ENCODE assay signal across 1 cellular context in the genomic region with DNA sequence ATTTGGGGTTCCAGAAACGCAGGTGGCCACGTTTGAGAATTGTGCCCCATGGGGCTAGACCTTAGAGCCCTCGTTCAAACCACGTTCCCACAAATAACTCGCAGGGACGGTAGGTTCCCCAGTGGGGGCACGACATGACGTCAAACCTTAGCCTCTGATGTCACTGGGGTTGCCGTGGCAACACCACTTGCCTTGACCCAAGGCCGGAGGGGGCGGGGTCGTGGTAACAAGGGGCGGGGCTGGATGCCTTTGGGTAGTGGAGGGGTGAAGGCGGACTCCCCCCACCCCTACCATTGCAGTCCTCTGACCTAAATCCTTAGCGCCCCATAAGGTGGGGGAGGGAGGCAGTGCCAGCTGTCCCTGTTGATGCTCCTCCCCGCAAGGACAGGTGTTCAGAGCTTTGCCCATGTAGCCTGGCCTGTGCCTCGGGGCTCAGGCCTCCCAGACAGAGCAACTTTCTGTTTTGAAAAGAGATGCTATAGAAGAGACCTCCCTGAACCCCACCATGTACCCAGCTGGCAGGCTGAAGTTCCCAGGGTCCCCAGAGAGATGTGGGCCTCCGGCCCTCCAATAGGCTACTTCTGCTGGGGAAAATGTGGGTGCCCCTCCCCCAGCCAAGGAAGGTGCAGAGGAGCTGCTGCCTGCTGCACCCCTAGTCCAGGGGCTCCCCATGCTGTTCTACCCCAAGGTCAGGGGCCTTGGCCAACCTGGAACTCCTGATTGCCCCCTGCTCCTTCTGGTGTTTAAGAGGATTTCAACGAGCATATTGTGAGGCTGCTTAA.
TF ChIP-seq lines count a peak whose summit lies in the region.

No MANE protein-coding gene starts in this region.

TF ChIP-seq in HCT116, 20 proteins besides CTCF, POLR2A, EP300 and RAD21 (continued from another document):
- TF ChIP-seq, protein P1, sequence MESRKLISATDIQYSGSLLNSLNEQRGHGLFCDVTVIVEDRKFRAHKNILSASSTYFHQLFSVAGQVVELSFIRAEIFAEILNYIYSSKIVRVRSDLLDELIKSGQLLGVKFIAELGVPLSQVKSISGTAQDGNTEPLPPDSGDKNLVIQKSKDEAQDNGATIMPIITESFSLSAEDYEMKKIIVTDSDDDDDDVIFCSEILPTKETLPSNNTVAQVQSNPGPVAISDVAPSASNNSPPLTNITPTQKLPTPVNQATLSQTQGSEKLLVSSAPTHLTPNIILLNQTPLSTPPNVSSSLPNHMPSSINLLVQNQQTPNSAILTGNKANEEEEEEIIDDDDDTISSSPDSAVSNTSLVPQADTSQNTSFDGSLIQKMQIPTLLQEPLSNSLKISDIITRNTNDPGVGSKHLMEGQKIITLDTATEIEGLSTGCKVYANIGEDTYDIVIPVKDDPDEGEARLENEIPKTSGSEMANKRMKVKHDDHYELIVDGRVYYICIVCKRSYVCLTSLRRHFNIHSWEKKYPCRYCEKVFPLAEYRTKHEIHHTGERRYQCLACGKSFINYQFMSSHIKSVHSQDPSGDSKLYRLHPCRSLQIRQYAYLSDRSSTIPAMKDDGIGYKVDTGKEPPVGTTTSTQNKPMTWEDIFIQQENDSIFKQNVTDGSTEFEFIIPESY (IDR thresholded peaks at IDR 0.05; ENCODE audit: extremely low read depth, insufficient replicate concordance, low read length) = no peak
- TF ChIP-seq, protein P2, sequence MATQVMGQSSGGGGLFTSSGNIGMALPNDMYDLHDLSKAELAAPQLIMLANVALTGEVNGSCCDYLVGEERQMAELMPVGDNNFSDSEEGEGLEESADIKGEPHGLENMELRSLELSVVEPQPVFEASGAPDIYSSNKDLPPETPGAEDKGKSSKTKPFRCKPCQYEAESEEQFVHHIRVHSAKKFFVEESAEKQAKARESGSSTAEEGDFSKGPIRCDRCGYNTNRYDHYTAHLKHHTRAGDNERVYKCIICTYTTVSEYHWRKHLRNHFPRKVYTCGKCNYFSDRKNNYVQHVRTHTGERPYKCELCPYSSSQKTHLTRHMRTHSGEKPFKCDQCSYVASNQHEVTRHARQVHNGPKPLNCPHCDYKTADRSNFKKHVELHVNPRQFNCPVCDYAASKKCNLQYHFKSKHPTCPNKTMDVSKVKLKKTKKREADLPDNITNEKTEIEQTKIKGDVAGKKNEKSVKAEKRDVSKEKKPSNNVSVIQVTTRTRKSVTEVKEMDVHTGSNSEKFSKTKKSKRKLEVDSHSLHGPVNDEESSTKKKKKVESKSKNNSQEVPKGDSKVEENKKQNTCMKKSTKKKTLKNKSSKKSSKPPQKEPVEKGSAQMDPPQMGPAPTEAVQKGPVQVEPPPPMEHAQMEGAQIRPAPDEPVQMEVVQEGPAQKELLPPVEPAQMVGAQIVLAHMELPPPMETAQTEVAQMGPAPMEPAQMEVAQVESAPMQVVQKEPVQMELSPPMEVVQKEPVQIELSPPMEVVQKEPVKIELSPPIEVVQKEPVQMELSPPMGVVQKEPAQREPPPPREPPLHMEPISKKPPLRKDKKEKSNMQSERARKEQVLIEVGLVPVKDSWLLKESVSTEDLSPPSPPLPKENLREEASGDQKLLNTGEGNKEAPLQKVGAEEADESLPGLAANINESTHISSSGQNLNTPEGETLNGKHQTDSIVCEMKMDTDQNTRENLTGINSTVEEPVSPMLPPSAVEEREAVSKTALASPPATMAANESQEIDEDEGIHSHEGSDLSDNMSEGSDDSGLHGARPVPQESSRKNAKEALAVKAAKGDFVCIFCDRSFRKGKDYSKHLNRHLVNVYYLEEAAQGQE (IDR thresholded peaks at IDR 0.05; ENCODE audit: low read depth) = no peak
- TF ChIP-seq, protein P3, sequence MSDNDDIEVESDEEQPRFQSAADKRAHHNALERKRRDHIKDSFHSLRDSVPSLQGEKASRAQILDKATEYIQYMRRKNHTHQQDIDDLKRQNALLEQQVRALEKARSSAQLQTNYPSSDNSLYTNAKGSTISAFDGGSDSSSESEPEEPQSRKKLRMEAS (IDR thresholded peaks at IDR 0.05) = no peak
- no peak for TF ChIP-seq SP1 (IDR thresholded peaks at IDR 0.05; ENCODE audit: low read depth)
- no peak for TF ChIP-seq CEBPB (IDR thresholded peaks at IDR 0.05; ENCODE audit: low read depth)
- TF ChIP-seq FOSL1 (IDR thresholded peaks at IDR 0.05; ENCODE audit: low read depth) = no peak
- no peak for TF ChIP-seq EZH2 (IDR thresholded peaks at IDR 0.05)
- TF ChIP-seq TCF7L2 (IDR thresholded peaks at IDR 0.05; ENCODE audit: borderline replicate concordance, extremely low read depth, insufficient read depth, insufficient read length) = no peak
- TF ChIP-seq EGR1 (IDR thresholded peaks at IDR 0.05; ENCODE audit: low read depth) = no peak
